13 cellular contexts compared by ENCODE assay signal in genomic region chr13:106033634-106034033, GRCh38.
A peak's percentile ranks its signal among the peaks of the same experiment; 100 is the strongest.
DNase-seq lines count a peak whose midpoint lies in the region; ATAC-seq and TF ChIP-seq lines count a peak whose summit lies in the region.
"Had no signal": no experiment of that assay in that cellular context is flagged by ENCODE, and none has a peak within 500 bp of the region (broad histone marks: within the 10 kb centered on the region; RNA-seq: fewer than 3 reads in every experiment).

No MANE protein-coding gene starts in this region.

- H3K9me3 Mint-ChIP-seq in HFFc6: no peaks in the 10 kb centered on the region
- H3K9me3 Mint-ChIP-seq in activated naive CD8-positive, alpha-beta T cell treated with anti-CD3 and anti-CD28 coated beads, Interleukin-2, amount 50 U/mL, for 24 hours: peaks cover 4% of the 10 kb centered on the region
- H3K9me3 Mint-ChIP-seq: CD4-positive, alpha-beta memory T cell had no signal

- H3K9me3 ChIP-seq in ascending aorta (no peaks in the 10 kb centered on the region), adrenal gland (replicated peaks in 1 of 3) (no peaks in the 10 kb centered on the region)
- H3K9me3 ChIP-seq: heart right ventricle had no signal

- no peak overlapping the region for H3K27ac Mint-ChIP-seq in HFFc6
- no peak overlapping the region for H3K27ac Mint-ChIP-seq in activated naive CD8-positive, alpha-beta T cell treated with anti-CD3 and anti-CD28 coated beads, Interleukin-2, amount 50 U/mL, for 24 hours
- H3K27ac Mint-ChIP-seq: CD4-positive, alpha-beta memory T cell had no signal

- H3K4me3 ChIP-seq in kidney epithelial cell (ENCODE audit: low read depth, low read length) (no peak overlapping the region), ascending aorta (no peak overlapping the region), adrenal gland (no peak overlapping the region)
- H3K4me3 ChIP-seq: GM12878, heart right ventricle had no signal

- 58 to 83% (median 69%) methylated on average over 3 of the region's 3 CpGs for WGBS in adrenal gland, 4 donors

- no peak for ATAC-seq in activated naive CD8-positive, alpha-beta T cell treated with anti-CD3 and anti-CD28 coated beads, Interleukin-2, amount 50 U/mL, for 24 hours
- ATAC-seq: GM12878, heart right ventricle had no signal

- no peaks in the 10 kb centered on the region for H3K36me3 Mint-ChIP-seq in HFFc6 (ENCODE audit: low read depth)
- H3K36me3 Mint-ChIP-seq in activated naive CD8-positive, alpha-beta T cell treated with anti-CD3 and anti-CD28 coated beads, Interleukin-2, amount 50 U/mL, for 24 hours (ENCODE audit: low read depth): no peaks in the 10 kb centered on the region
- H3K36me3 Mint-ChIP-seq: CD4-positive, alpha-beta memory T cell had no signal

- H3K4me3 Mint-ChIP-seq in HFFc6: no peak overlapping the region
- H3K4me3 Mint-ChIP-seq in activated naive CD8-positive, alpha-beta T cell treated with anti-CD3 and anti-CD28 coated beads, Interleukin-2, amount 50 U/mL, for 24 hours: no peak overlapping the region
- H3K4me3 Mint-ChIP-seq: CD4-positive, alpha-beta memory T cell had no signal

- H3K27me3 Mint-ChIP-seq in HFFc6 (ENCODE audit: insufficient read depth): peaks cover 1% of the 10 kb centered on the region; the same call in 1 of the 2 replicates
- H3K27me3 Mint-ChIP-seq in activated naive CD8-positive, alpha-beta T cell treated with anti-CD3 and anti-CD28 coated beads, Interleukin-2, amount 50 U/mL, for 24 hours: no peaks in the 10 kb centered on the region
- H3K27me3 Mint-ChIP-seq: CD4-positive, alpha-beta memory T cell had no signal

- H3K27ac ChIP-seq in ascending aorta (no peak overlapping the region), adrenal gland (no peak overlapping the region)
- H3K27ac ChIP-seq: heart right ventricle had no signal

- H3K4me1 ChIP-seq in ascending aorta (no peaks in the 10 kb centered on the region), adrenal gland (replicated peaks in 1 of 2) (no peaks in the 10 kb centered on the region)
- H3K4me1 ChIP-seq: heart right ventricle had no signal

- intact Hi-C loops in ascending aorta (cut with DNase I): no loop called here
- intact Hi-C loops in adrenal gland (cut with DNase I): no loop called here

- H3K27me3 ChIP-seq in kidney epithelial cell (ENCODE audit: control insufficient read depth, insufficient read depth, low read length): no peaks in the 10 kb centered on the region
- no peaks in the 10 kb centered on the region for H3K27me3 ChIP-seq in ascending aorta
- H3K27me3 ChIP-seq in adrenal gland: no peaks in the 10 kb centered on the region
- H3K27me3 ChIP-seq: heart right ventricle had no signal

- H3K4me1 Mint-ChIP-seq in HFFc6 (ENCODE audit: low read depth): peaks cover 36% of the 10 kb centered on the region
- no peaks in the 10 kb centered on the region for H3K4me1 Mint-ChIP-seq in activated naive CD8-positive, alpha-beta T cell treated with anti-CD3 and anti-CD28 coated beads, Interleukin-2, amount 50 U/mL, for 24 hours
- H3K4me1 Mint-ChIP-seq: CD4-positive, alpha-beta memory T cell had no signal

- peak; percentile 71 for TF ChIP-seq CTCF in HFFc6 (IDR thresholded peaks at IDR 0.05)
- TF ChIP-seq CTCF in kidney epithelial cell (IDR thresholded peaks at IDR 0.05; ENCODE audit: insufficient read depth, low read length, poor library complexity, severe bottlenecking): peak; percentile 8
- TF ChIP-seq CTCF in ascending aorta (IDR thresholded peaks at IDR 0.05): peak in 1 of 3 experiments; percentile 20
- TF ChIP-seq CTCF in adrenal gland (IDR thresholded peaks at IDR 0.05): peak in 1 of 6 experiments; percentile 11

- H3K36me3 ChIP-seq in kidney epithelial cell (ENCODE audit: control insufficient read depth, insufficient read depth, low read length): no peaks in the 10 kb centered on the region
- H3K36me3 ChIP-seq in ascending aorta: no peaks in the 10 kb centered on the region
- no peaks in the 10 kb centered on the region for H3K36me3 ChIP-seq in adrenal gland (replicated peaks in 1 of 2)
- H3K36me3 ChIP-seq: heart right ventricle had no signal

- DNase-seq in AG08395 (ENCODE audit: low spot score): peak; percentile 38
- DNase-seq in HFFc6: peak; percentile 19
- DNase-seq in amniotic epithelial cell (ENCODE audit: low read depth): peak; percentile 80
- DNase-seq in kidney epithelial cell (ENCODE audit: low read depth): no peak
- DNase-seq in middle frontal gyrus (ENCODE audit: extremely low spot score, low spot score): no peak
- DNase-seq in ascending aorta (ENCODE audit: low spot score in 2 of 2): no peak
- no peak for DNase-seq in activated naive CD8-positive, alpha-beta T cell treated with anti-CD3 and anti-CD28 coated beads, Interleukin-2, amount 50 U/mL, for 24 hours
- no peak for DNase-seq in adrenal gland
- DNase-seq: CD4-positive, alpha-beta memory T cell; heart right ventricle; KBM-7; NCI-H446 had no signal

- no peak for TF ChIP-seq POLR2A in adrenal gland (IDR thresholded peaks at IDR 0.05)

Comparison
In these comparisons a context has a peak if more than half of its experiments do, and no peak if none do; other contexts are left out.
1. DNase-seq: peak in AG08395 (single experiment), HFFc6 (single experiment) and amniotic epithelial cell (single experiment); none in kidney epithelial cell (single experiment), middle frontal gyrus (single experiment), ascending aorta (0 of 2), activated naive CD8-positive, alpha-beta T cell treated with anti-CD3 and anti-CD28 coated beads, Interleukin-2, amount 50 U/mL, for 24 hours (single experiment) and adrenal gland (0 of 7).